Comparison of ENCODE assay signal across 8 cellular contexts in genomic region chr16:5615868-5616642, GRCh38.
DNase-seq lines count a peak whose midpoint lies in the region; ATAC-seq, FAIRE-seq and TF ChIP-seq lines count a peak whose summit lies in the region.

No MANE protein-coding gene starts in this region.

- ATAC-seq in foreskin keratinocyte (no peak), pancreas (peak in 3 of 4 donors; percentile 60 to 85 (median 77)), GM21381 (IDR thresholded peaks at IDR 0.05; ENCODE audit: unreplicated experiment) (no peak), GM18511 (IDR thresholded peaks at IDR 0.05; ENCODE audit: unreplicated experiment) (no peak)

- DNase-seq in AG10803 (ENCODE audit: low read depth) (no peak), GM12891 (ENCODE audit: insufficient read length, low spot score) (peak; percentile 51), MM.1S (peak; percentile 65), foreskin keratinocyte (no peak), pancreas (peak; percentile 6 to 78 (median 46))
- peak; percentile 33 for DNase-seq in activated CD4-positive, CD25-positive, alpha-beta regulatory T cell treated with anti-CD3 and anti-CD28 coated beads, Interleukin-2, amount 50 U/mL, for 72 hours

- H3K4me3 ChIP-seq in AG10803 (ENCODE audit: low read length): no peak overlapping the region
- peak overlapping the region; percentile 40 for H3K4me3 ChIP-seq in MM.1S (ENCODE audit: low read length)
- no peak overlapping the region for H3K4me3 ChIP-seq in pancreas

- no peaks in the 10 kb centered on the region for H3K9me2 ChIP-seq in MM.1S (replicated peaks; ENCODE audit: insufficient read depth, low read length)

- TF ChIP-seq POLR2A in GM12891 (IDR thresholded peaks at IDR 0.05; ENCODE audit: low read depth, low read length): no peak

- no peaks in the 10 kb centered on the region for H3K9me3 ChIP-seq in MM.1S (replicated peaks; ENCODE audit: insufficient read depth, low read length)
- H3K9me3 ChIP-seq in pancreas: no peaks in the 10 kb centered on the region

- peak overlapping the region; percentile 44 for H2AFZ ChIP-seq in MM.1S (ENCODE audit: low read length)

- H3K4me1 ChIP-seq in MM.1S (ENCODE audit: low read length) (no peaks in the 10 kb centered on the region), foreskin keratinocyte (no peaks in the 10 kb centered on the region), pancreas (no peaks in the 10 kb centered on the region)

- intact Hi-C loops in pancreas (cut with DNase I): no loop called here

- 16 to 20% methylated on average over 22 to 25 of the region's 25 CpGs for WGBS in pancreas, 2 donors

- H3K27ac ChIP-seq in MM.1S (ENCODE audit: low read length) (no peak overlapping the region), foreskin keratinocyte (no peak overlapping the region), pancreas (no peak overlapping the region)

- peak; percentile 21; the same call in 1 of the 2 replicates for TF ChIP-seq CTCF in AG10803 (conservative IDR thresholded peaks at IDR 0.05; ENCODE audit: low read length)
- peak; percentile 79 for TF ChIP-seq CTCF in MM.1S (IDR thresholded peaks at IDR 0.05; ENCODE audit: low read length)
- peak; percentile 38 for TF ChIP-seq CTCF in foreskin keratinocyte (conservative IDR thresholded peaks at IDR 0.05)
- TF ChIP-seq CTCF in pancreas (IDR thresholded peaks at IDR 0.05): peak; percentile 51 to 64 (median 58)

- H3K27me3 ChIP-seq in MM.1S (replicated peaks; ENCODE audit: insufficient read depth, low read length) (no peaks in the 10 kb centered on the region; the same call in 1 of the 2 replicates), foreskin keratinocyte (no peaks in the 10 kb centered on the region), pancreas (peaks cover 0 to 3% (median 0%) of the 10 kb centered on the region in 4 donors)

- H3K9ac ChIP-seq in MM.1S (ENCODE audit: low read length): no peak overlapping the region

- no peaks in the 10 kb centered on the region for H3K79me2 ChIP-seq in MM.1S (ENCODE audit: low read length)

- H4K20me1 ChIP-seq in MM.1S (ENCODE audit: insufficient read depth, low read length): no peaks in the 10 kb centered on the region

- FAIRE-seq in GM12891 (lab: Jason Lieb, UNC) (peak; percentile 50), pancreas (lab: Jason Lieb, UNC) (no peak)

- H3K4me2 ChIP-seq in MM.1S (ENCODE audit: low read depth, low read length): peak overlapping the region; percentile 63

- H3K36me3 ChIP-seq in MM.1S (replicated peaks; ENCODE audit: insufficient read depth, low read length) (no peaks in the 10 kb centered on the region), pancreas (no peaks in the 10 kb centered on the region)

- H3F3A ChIP-seq in MM.1S (ENCODE audit: insufficient read depth, low read length): no peaks in the 10 kb centered on the region

TF ChIP-seq in GM12891, 5 proteins besides CTCF, POLR2A, EP300 and RAD21:
- TF ChIP-seq SPI1 (IDR thresholded peaks at IDR 0.05; ENCODE audit: low read depth, low read length) (0 out of 2 replicates have a peak, but pooled peaks have one; percentile 14), TAF1 (IDR thresholded peaks at IDR 0.05; ENCODE audit: low read depth, low read length) (no peak), POU2F2 (IDR thresholded peaks at IDR 0.05; ENCODE audit: low read depth, low read length) (no peak)

Comparison
In these comparisons a context has a peak if more than half of its experiments do, and no peak if none do; other contexts are left out.
1. DNase-seq: peak in GM12891 (single experiment), MM.1S (single experiment), activated CD4-positive, CD25-positive, alpha-beta regulatory T cell treated with anti-CD3 and anti-CD28 coated beads, Interleukin-2, amount 50 U/mL, for 72 hours (single experiment) and pancreas (6 of 6); none in AG10803 (single experiment) and foreskin keratinocyte (0 of 2).
2. CTCF ChIP-seq: peak in every context shown above with its lines; median percentile 79 in MM.1S; 58 in pancreas; 38 in foreskin keratinocyte; 21 in AG10803.
3. ATAC-seq: peak in pancreas (3 of 4); none in foreskin keratinocyte (single experiment), GM21381 (single experiment) and GM18511 (single experiment).